ENCODE assay signal across 10 cellular contexts in genomic region chr2:201432551-201433388, GRCh38. TPM values are rescaled to one million over a fixed set of nuclear protein-coding genes. Genes with fewer than 3 reads are reported as not detected.
DNase-seq lines count a peak whose midpoint lies in the region; ATAC-seq, FAIRE-seq and TF ChIP-seq lines count a peak whose summit lies in the region.
"Had no signal": no experiment of that assay in that cellular context is flagged by ENCODE, and none has a peak within 500 bp of the region (broad histone marks: within the 10 kb centered on the region; RNA-seq: fewer than 3 reads in every experiment).

No MANE protein-coding gene starts in this region.

- H3K27ac ChIP-seq in astrocyte (ENCODE audit: low read depth, low read length) (peak overlapping the region; percentile 53), keratinocyte (ENCODE audit: control insufficient read depth, insufficient read depth, low read length) (peak overlapping the region; percentile 65), urinary bladder (ENCODE audit: low read depth) (peak overlapping the region; percentile 38)

- H3K4me1 Mint-ChIP-seq in activated naive CD4-positive, alpha-beta T cell treated with anti-CD3 and anti-CD28 coated beads, Interleukin-2, amount 10 ng/mL, durations not matched to agents 7 days and 5 days: peaks cover 54% of the 10 kb centered on the region
- peaks cover 26% of the 10 kb centered on the region for H3K4me1 Mint-ChIP-seq in astrocyte (ENCODE audit: low read depth, unreplicated experiment)

- peaks cover 55% of the 10 kb centered on the region for H3K79me2 ChIP-seq in astrocyte (ENCODE audit: insufficient read depth, low read length)
- H3K79me2 ChIP-seq in keratinocyte (ENCODE audit: control insufficient read depth, insufficient read depth, low read length): peaks cover 27% of the 10 kb centered on the region

- H2AFZ ChIP-seq in astrocyte (ENCODE audit: low read depth, low read length) (no peak overlapping the region), keratinocyte (ENCODE audit: control insufficient read depth, low read length) (no peak overlapping the region)

- H3K4me3 ChIP-seq in astrocyte (ENCODE audit: insufficient read depth, low read depth, low read length): no peak overlapping the region
- no peak overlapping the region for H3K4me3 ChIP-seq in keratinocyte (ENCODE audit: control insufficient read depth in 2 of 3, extremely low read depth in 1 of 3, insufficient read depth in 2 of 3, low read depth in 1 of 3, low read length in 3 of 3)
- no peak overlapping the region for H3K4me3 ChIP-seq in urinary bladder (ENCODE audit: low read depth, low read length)

- H3K36me3 ChIP-seq in astrocyte (ENCODE audit: insufficient read depth, low read length): peaks cover 2% of the 10 kb centered on the region
- H3K36me3 ChIP-seq in keratinocyte (ENCODE audit: control insufficient read depth in 2 of 2, extremely low read depth in 1 of 2, insufficient read depth in 2 of 2, low read length in 2 of 2): peaks cover 0 to 3% of the 10 kb centered on the region in 2 experiments
- H3K36me3 ChIP-seq in urinary bladder (ENCODE audit: insufficient read depth): no peaks in the 10 kb centered on the region

- H3K36me3 Mint-ChIP-seq in activated naive CD4-positive, alpha-beta T cell treated with anti-CD3 and anti-CD28 coated beads, Interleukin-2, amount 10 ng/mL, durations not matched to agents 7 days and 5 days: peaks cover 52% of the 10 kb centered on the region
- peaks cover 16% of the 10 kb centered on the region for H3K36me3 Mint-ChIP-seq in astrocyte (ENCODE audit: low read depth, unreplicated experiment)

- peak overlapping the region; percentile 73 for H3K4me2 ChIP-seq in astrocyte (ENCODE audit: low read length)
- peak overlapping the region; percentile 85 for H3K4me2 ChIP-seq in keratinocyte (ENCODE audit: control insufficient read depth, extremely low read depth, insufficient read depth, low read depth, low read length)

- H4K20me1 ChIP-seq in astrocyte (ENCODE audit: insufficient read depth, low read length) (peaks cover 4% of the 10 kb centered on the region), keratinocyte (ENCODE audit: control insufficient read depth, extremely low read depth, insufficient read depth, low read length) (no peaks in the 10 kb centered on the region)

- H3K9me3 ChIP-seq in astrocyte (ENCODE audit: insufficient read depth, low read depth, low read length) (no peaks in the 10 kb centered on the region), keratinocyte (ENCODE audit: control insufficient read depth, low read depth, low read length) (no peaks in the 10 kb centered on the region)

- H3K9me1 ChIP-seq in keratinocyte (ENCODE audit: control insufficient read depth, extremely low read depth, insufficient read depth, low read length): no peaks in the 10 kb centered on the region

- H3K9me3 Mint-ChIP-seq in activated naive CD4-positive, alpha-beta T cell treated with anti-CD3 and anti-CD28 coated beads, Interleukin-2, amount 10 ng/mL, durations not matched to agents 7 days and 5 days: peaks cover 11% of the 10 kb centered on the region
- peaks cover 3% of the 10 kb centered on the region for H3K9me3 Mint-ChIP-seq in astrocyte (ENCODE audit: unreplicated experiment)

- H3K27ac Mint-ChIP-seq in activated naive CD4-positive, alpha-beta T cell treated with anti-CD3 and anti-CD28 coated beads, Interleukin-2, amount 10 ng/mL, durations not matched to agents 7 days and 5 days: peak overlapping the region; percentile 93
- peak overlapping the region; percentile 64 for H3K27ac Mint-ChIP-seq in astrocyte (ENCODE audit: unreplicated experiment)

- DNase-seq in activated naive CD4-positive, alpha-beta T cell treated with anti-CD3 and anti-CD28 coated beads, Interleukin-2, amount 10 ng/mL, durations not matched to agents 7 days and 5 days: no peak
- no peak for DNase-seq in activated naive CD4-positive, alpha-beta T cell treated with Interleukin-2 at 50 U/mL for 16 hours
- DNase-seq in astrocyte (ENCODE audit: low read depth) (peak; percentile 51), keratinocyte (ENCODE audit: low read depth, low spot score) (no peak)
- DNase-seq: DND-41, SHP77 had no signal

- H3K27me3 ChIP-seq in astrocyte (ENCODE audit: insufficient read depth, low read length): no peaks in the 10 kb centered on the region
- no peaks in the 10 kb centered on the region for H3K27me3 ChIP-seq in keratinocyte (ENCODE audit: control insufficient read depth, extremely low read depth, insufficient read depth, low read length)

- H3K4me1 ChIP-seq in astrocyte (ENCODE audit: insufficient read depth, low read length): peaks cover 17% of the 10 kb centered on the region
- peaks cover 22% of the 10 kb centered on the region for H3K4me1 ChIP-seq in keratinocyte (ENCODE audit: control insufficient read depth, extremely low read depth, insufficient read depth, low read length)
- peaks cover 2% of the 10 kb centered on the region for H3K4me1 ChIP-seq in urinary bladder (ENCODE audit: insufficient read depth)

- TF ChIP-seq CTCF in astrocyte (IDR thresholded peaks at IDR 0.05; ENCODE audit: insufficient read depth, low read depth, low read length) (no peak), keratinocyte (optimal IDR thresholded peaks at IDR 0.05 in 1 of 3, IDR thresholded peaks at IDR 0.05 in 1 of 3, conservative IDR thresholded peaks at IDR 0.05 in 1 of 3; ENCODE audit: extremely low read depth in 1 of 3, insufficient read depth in 2 of 3, low read length in 3 of 3) (no peak)

- 33% methylated on average over 5 of the region's 5 CpGs for WGBS in urinary bladder

- dilution Hi-C loops in keratinocyte (cut with MboI; ENCODE audit: extremely low pct_ligation_motif_present, low sequenced_read_pairs): no loop called here

- H3K27me3 Mint-ChIP-seq in activated naive CD4-positive, alpha-beta T cell treated with anti-CD3 and anti-CD28 coated beads, Interleukin-2, amount 10 ng/mL, durations not matched to agents 7 days and 5 days: no peaks in the 10 kb centered on the region
- H3K27me3 Mint-ChIP-seq in astrocyte (ENCODE audit: low read depth, unreplicated experiment): no peaks in the 10 kb centered on the region

- H3K4me3 Mint-ChIP-seq in activated naive CD4-positive, alpha-beta T cell treated with anti-CD3 and anti-CD28 coated beads, Interleukin-2, amount 10 ng/mL, durations not matched to agents 7 days and 5 days: peak overlapping the region; percentile 54
- no peak overlapping the region for H3K4me3 Mint-ChIP-seq in astrocyte (ENCODE audit: unreplicated experiment)

- FAIRE-seq in astrocyte (lab: Jason Lieb, UNC) (no peak), keratinocyte (lab: Jason Lieb, UNC) (no peak)

- CTCF ChIA-PET in activated naive CD4-positive, alpha-beta T cell treated with anti-CD3 and anti-CD28 coated beads, Interleukin-2, amount 10 ng/mL, durations not matched to agents 7 days and 5 days (lab: Charles Lee): interaction anchor here (0.8 to 1.6 kb wide), 3 partner anchors 13 to 200 kb away, joined by 3 read pairs; partner anchors contain the start of genes STRADB and TRAK2

- no peak for ATAC-seq in HG02840 (IDR thresholded peaks at IDR 0.05; ENCODE audit: low FRiP score, unreplicated experiment)
- no peak for ATAC-seq in HG03432 (IDR thresholded peaks at IDR 0.05; ENCODE audit: unreplicated experiment)
- no peak for ATAC-seq in HG03280 (IDR thresholded peaks at IDR 0.05; ENCODE audit: unreplicated experiment)

- peak overlapping the region; percentile 14 for H3K9ac ChIP-seq in astrocyte (ENCODE audit: low read length)
- peak overlapping the region; percentile 6 for H3K9ac ChIP-seq in keratinocyte (ENCODE audit: control insufficient read depth, extremely low read depth, insufficient read depth, low read length)

RNA-seq across cellular contexts. Expression of gene TRAK2, which starts 18.5 kb away (rescaled TPM):
- total RNA-seq in astrocyte (38.8 and 39.1 TPM in 2 replicates), urinary bladder (60.6 TPM)
- polyA plus RNA-seq in keratinocyte (10.8 to 12.9 TPM (median 12.4 TPM) in 3 replicates), urinary bladder (25.1 TPM)
- 7.4 TPM for polyA plus RNA-seq in keratinocyte (2011; ENCODE audit: low read depth)
- polyA plus RNA-seq in keratinocyte (2011; cell fraction: cytosol; rRNA removed): 8.7 and 14.4 TPM in 2 replicates
- 11.3 and 13.6 TPM in 2 replicates for polyA plus RNA-seq in keratinocyte (2011; cell fraction: nucleus; rRNA removed)
- polyA plus RNA-seq in keratinocyte (2012; ENCODE audit: low replicate concordance): 5.3 and 9.9 TPM in 2 replicates
- polyA minus RNA-seq in keratinocyte: 8.3 to 32.0 TPM (median 28.9 TPM) in 3 replicates
- 13.6 TPM for polyA minus RNA-seq in keratinocyte (2011; cell fraction: cytosol; rRNA and poly(A)+ RNA removed)
- polyA minus RNA-seq in keratinocyte (2011; cell fraction: nucleus; rRNA and poly(A)+ RNA removed): 15.8 and 28.0 TPM in 2 replicates

RNA-seq across cellular contexts. Expression of gene STRADB, which starts 18.8 kb away (rescaled TPM):
- total RNA-seq in astrocyte (39.9 and 40.5 TPM in 2 replicates), urinary bladder (43.0 TPM)
- polyA plus RNA-seq in keratinocyte (6.3 to 14.6 TPM (median 11.1 TPM) in 3 replicates), urinary bladder (10.0 TPM)
- polyA plus RNA-seq in keratinocyte (2011; ENCODE audit: low read depth): 2.4 TPM
- 6.9 and 15.2 TPM in 2 replicates for polyA plus RNA-seq in keratinocyte (2011; cell fraction: cytosol; rRNA removed)
- 8.5 and 11.9 TPM in 2 replicates for polyA plus RNA-seq in keratinocyte (2011; cell fraction: nucleus; rRNA removed)
- polyA plus RNA-seq in keratinocyte (2012; ENCODE audit: low replicate concordance): 7.5 and 8.7 TPM in 2 replicates
- 7.9 to 19.5 TPM (median 10.7 TPM) in 3 replicates for polyA minus RNA-seq in keratinocyte
- 13.6 TPM for polyA minus RNA-seq in keratinocyte (2011; cell fraction: cytosol; rRNA and poly(A)+ RNA removed)
- 3.4 and 10.2 TPM in 2 replicates for polyA minus RNA-seq in keratinocyte (2011; cell fraction: nucleus; rRNA and poly(A)+ RNA removed)
